ENCODE assay signal across 27 cellular contexts in the genomic region with DNA sequence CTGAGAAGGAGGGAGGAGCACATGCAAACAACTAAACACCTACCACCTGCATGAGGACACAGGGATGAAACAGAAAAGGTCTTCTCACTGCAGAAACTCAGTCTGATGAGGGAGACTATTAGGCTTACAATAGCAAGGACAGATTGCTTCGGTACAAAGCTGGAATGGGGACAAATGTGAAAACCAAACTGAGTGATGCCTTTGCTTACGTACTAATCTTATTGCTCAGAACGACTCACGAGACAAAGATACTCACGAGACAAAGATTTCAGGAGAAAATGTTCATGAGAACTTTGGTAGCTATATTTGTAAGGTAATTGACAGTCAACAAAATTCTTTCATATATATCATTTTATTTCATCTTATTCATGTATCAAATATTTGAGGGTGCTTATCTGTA.
"Had no signal": no experiment of that assay in that cellular context is flagged by ENCODE, and none has a peak within 500 bp of the region (broad histone marks: within the 10 kb centered on the region; RNA-seq: fewer than 3 reads in every experiment).

No MANE protein-coding gene starts in this region.

- H3K4me1 ChIP-seq: heart right ventricle, left lung, parathyroid adenoma, sigmoid colon, spleen, vagina had no signal

- H3K9me3 ChIP-seq: heart right ventricle, left lung, mucosa of descending colon, neutrophil, sigmoid colon, spleen, vagina had no signal

- H3K36me3 Mint-ChIP-seq: mesothelial cell of epicardium; naive B cell; natural killer cell treated with Interleukin-12 subunit alpha and Interleukin-12 subunit beta and Interleukin-15 and Interleukin-18, amount 100 ng/mL, for 72 hours; stimulated activated memory B cell treated with anti-CD40 and anti-IgM and Interleukin-4, amounts not matched to agents 10 μg/mL and 1 μg/mL and 100 μg/mL, for 72 hours had no signal

- H3K9ac ChIP-seq: parathyroid adenoma had no signal

- ATAC-seq: heart right ventricle; left lung; mucosa of descending colon; natural killer cell treated with Interleukin-12 subunit alpha and Interleukin-12 subunit beta and Interleukin-15 and Interleukin-18, amount 100 ng/mL, for 72 hours; right cardiac atrium; stimulated activated memory B cell treated with anti-CD40 and anti-IgM and Interleukin-4, amounts not matched to agents 10 μg/mL and 1 μg/mL and 100 μg/mL, for 72 hours; stimulated activated naive CD8-positive, alpha-beta T cell treated with anti-CD3 and anti-CD28 coated beads, Interleukin-15, Interleukin-2, amounts not matched to agents 100 U/mL and 50 U/mL, for 24 hours had no signal

- H3K27ac ChIP-seq: coronary artery, heart right ventricle, left lung, neutrophil, parathyroid adenoma, sigmoid colon, skin epidermis, spleen, vagina had no signal

- H3K79me2 ChIP-seq: parathyroid adenoma had no signal

- DNase-seq: dermis blood vessel endothelial cell; effector memory CD4-positive, alpha-beta T cell; foreskin melanocyte; glutamatergic neuron; heart right ventricle; hippocampal formation; left cardiac atrium; left lung; mesenchymal stem cell; mucosa of descending colon; naive B cell; right cardiac atrium; sigmoid colon; spleen; stimulated activated CD4-positive, alpha-beta T cell treated with anti-CD3 and anti-CD28 coated beads, Interleukin-4, amount 100 ng/mL, for 4 hours; stimulated activated naive CD8-positive, alpha-beta T cell treated with anti-CD3 and anti-CD28 coated beads, Interleukin-15, Interleukin-2, amounts not matched to agents 100 U/mL and 50 U/mL, for 24 hours had no signal

- H2AFZ ChIP-seq: parathyroid adenoma had no signal

- FAIRE-seq: islet of Langerhans had no signal

- H3K9me3 Mint-ChIP-seq: stimulated activated memory B cell treated with anti-CD40 and anti-IgM and Interleukin-4, amounts not matched to agents 10 μg/mL and 1 μg/mL and 100 μg/mL, for 72 hours had no signal

- H3K27ac Mint-ChIP-seq: mesothelial cell of epicardium; naive B cell; natural killer cell treated with Interleukin-12 subunit alpha and Interleukin-12 subunit beta and Interleukin-15 and Interleukin-18, amount 100 ng/mL, for 72 hours; progenitor cell of endocrine pancreas; stimulated activated memory B cell treated with anti-CD40 and anti-IgM and Interleukin-4, amounts not matched to agents 10 μg/mL and 1 μg/mL and 100 μg/mL, for 72 hours had no signal

- H3K27me3 ChIP-seq: left lung, neutrophil, sigmoid colon, spleen, vagina had no signal

- H3K4me3 Mint-ChIP-seq: mesothelial cell of epicardium; naive B cell; natural killer cell treated with Interleukin-12 subunit alpha and Interleukin-12 subunit beta and Interleukin-15 and Interleukin-18, amount 100 ng/mL, for 72 hours; neural crest cell; stimulated activated memory B cell treated with anti-CD40 and anti-IgM and Interleukin-4, amounts not matched to agents 10 μg/mL and 1 μg/mL and 100 μg/mL, for 72 hours had no signal

- H3K4me3 ChIP-seq: coronary artery, heart right ventricle, left lung, mucosa of descending colon, sigmoid colon, skin epidermis, spleen, vagina had no signal

- H3K4me1 Mint-ChIP-seq: mesothelial cell of epicardium; naive B cell; neural crest cell; stimulated activated memory B cell treated with anti-CD40 and anti-IgM and Interleukin-4, amounts not matched to agents 10 μg/mL and 1 μg/mL and 100 μg/mL, for 72 hours had no signal

- H3K36me3 ChIP-seq: heart right ventricle, left lung, neutrophil, sigmoid colon, spleen, vagina had no signal
